Comparison of ENCODE assay signal across 8 cellular contexts in genomic region chr19:23395041-23395721, GRCh38. TPM values are rescaled to one million over a fixed set of nuclear protein-coding genes. Genes with fewer than 3 reads are reported as not detected.
A peak's percentile ranks its signal among the peaks of the same experiment; 100 is the strongest.
DNase-seq lines count a peak whose midpoint lies in the region; ATAC-seq, FAIRE-seq and TF ChIP-seq lines count a peak whose summit lies in the region.

Gene ZNF91, minus strand, starts transcription at chr19:23395471. Its CDS starts 117 bp downstream, at chr19:23395354.

- H3K4me3 Mint-ChIP-seq in T-helper 2 cell treated with Interferon-gamma antibody and Interleukin-4, amounts not matched to agents 5 μg/mL and 100 μg/mL, for 36 hours: peak within 1 kb of the TSS; percentile 97
- H3K4me3 Mint-ChIP-seq in astrocyte (ENCODE audit: unreplicated experiment): peak within 1 kb of the TSS; percentile 98

- H3K27me3 ChIP-seq in astrocyte (ENCODE audit: insufficient read depth, low read length) (no peaks in the 10 kb centered on the region), rectal smooth muscle tissue (ENCODE audit: control insufficient read depth, insufficient read depth, low read length) (no peaks in the 10 kb centered on the region), aorta (ENCODE audit: control insufficient read depth in 1 of 2, insufficient read depth in 2 of 2, low read length in 1 of 2) (no peaks in the 10 kb centered on the region)

- H3K4me1 Mint-ChIP-seq in T-helper 2 cell treated with Interferon-gamma antibody and Interleukin-4, amounts not matched to agents 5 μg/mL and 100 μg/mL, for 36 hours (ENCODE audit: low read depth): peaks cover 3% of the 10 kb centered on the region
- H3K4me1 Mint-ChIP-seq in astrocyte (ENCODE audit: low read depth, unreplicated experiment): peaks cover 10% of the 10 kb centered on the region

- peak; percentile 93 for DNase-seq in NCI-H128 (lab: John Stamatoyannopoulos, UW; ENCODE audit: unreplicated experiment)
- DNase-seq in T-helper 2 cell treated with Interferon-gamma antibody and Interleukin-4, amounts not matched to agents 5 μg/mL and 100 μg/mL, for 36 hours (ENCODE audit: low spot score): peak; percentile 91
- DNase-seq in astrocyte (ENCODE audit: low read depth): peak; percentile 95
- DNase-seq in hepatic stellate cell (ENCODE audit: low spot score): peak; percentile 80
- peak; percentile 95 to 97 for DNase-seq in aorta

- H3K9me3 ChIP-seq in astrocyte (ENCODE audit: insufficient read depth, low read depth, low read length) (peaks cover 6% of the 10 kb centered on the region), aorta (ENCODE audit: control insufficient read depth, low read length) (no peaks in the 10 kb centered on the region)

- peaks cover 42% of the 10 kb centered on the region for H3K36me3 Mint-ChIP-seq in T-helper 2 cell treated with Interferon-gamma antibody and Interleukin-4, amounts not matched to agents 5 μg/mL and 100 μg/mL, for 36 hours (ENCODE audit: low read depth)
- H3K36me3 Mint-ChIP-seq in astrocyte (ENCODE audit: low read depth, unreplicated experiment): peaks cover 2% of the 10 kb centered on the region

- peak; percentile 79 for TF ChIP-seq POLR2A in GM10847 (IDR thresholded peaks at IDR 0.05; ENCODE audit: extremely low read depth, insufficient read length)

- peak within 1 kb of the TSS; percentile 99 for H2AFZ ChIP-seq in astrocyte (ENCODE audit: low read depth, low read length)

- peak within 1 kb of the TSS; percentile 97 for H3K4me3 ChIP-seq in astrocyte (ENCODE audit: insufficient read depth, low read depth, low read length)
- peak within 1 kb of the TSS; percentile 98 for H3K4me3 ChIP-seq in rectal smooth muscle tissue (ENCODE audit: low read length)
- H3K4me3 ChIP-seq in aorta (ENCODE audit: low read length in 2 of 2): peak within 1 kb of the TSS; percentile 42 to 77

- peaks cover 34% of the 10 kb centered on the region for H3K9me3 Mint-ChIP-seq in T-helper 2 cell treated with Interferon-gamma antibody and Interleukin-4, amounts not matched to agents 5 μg/mL and 100 μg/mL, for 36 hours
- no peaks in the 10 kb centered on the region for H3K9me3 Mint-ChIP-seq in astrocyte (ENCODE audit: unreplicated experiment)

- H3K9ac ChIP-seq in astrocyte (ENCODE audit: low read length) (peak within 1 kb of the TSS; percentile 99), rectal smooth muscle tissue (ENCODE audit: low read length) (peak within 1 kb of the TSS; percentile 99)

- ATAC-seq in HG02610 (IDR thresholded peaks at IDR 0.05; ENCODE audit: unreplicated experiment): peak; percentile 98
- peak; percentile 97 for ATAC-seq in aorta (ENCODE audit: low FRiP score)

- TF ChIP-seq CTCF in astrocyte (IDR thresholded peaks at IDR 0.05; ENCODE audit: insufficient read depth, low read depth, low read length): no peak

- intact Hi-C loops in aorta (cut with DNase I): loop anchor here (5.0 to 10.0 kb wide), 2 partner anchors 120 to 123 kb away; no protein-coding TSS in a partner anchor

- H3K27me3 Mint-ChIP-seq in T-helper 2 cell treated with Interferon-gamma antibody and Interleukin-4, amounts not matched to agents 5 μg/mL and 100 μg/mL, for 36 hours (ENCODE audit: low read depth): no peaks in the 10 kb centered on the region
- no peaks in the 10 kb centered on the region for H3K27me3 Mint-ChIP-seq in astrocyte (ENCODE audit: low read depth, unreplicated experiment)

- WGBS in aorta, 2 donors: 0 to 1% methylated on average over 32 of the region's 32 CpGs

- H3K4me1 ChIP-seq in astrocyte (ENCODE audit: insufficient read depth, low read length): no peaks in the 10 kb centered on the region
- H3K4me1 ChIP-seq in rectal smooth muscle tissue (ENCODE audit: control insufficient read depth, insufficient read depth, low read length): peaks cover 5% of the 10 kb centered on the region
- H3K4me1 ChIP-seq in aorta (ENCODE audit: control insufficient read depth in 1 of 2, insufficient read depth in 2 of 2, low read length in 2 of 2): peaks cover 1 to 4% of the 10 kb centered on the region in 2 donors

- H3K36me3 ChIP-seq in astrocyte (ENCODE audit: insufficient read depth, low read length) (no peaks in the 10 kb centered on the region), rectal smooth muscle tissue (ENCODE audit: control insufficient read depth, insufficient read depth, low read length) (no peaks in the 10 kb centered on the region), aorta (ENCODE audit: control insufficient read depth in 1 of 2, insufficient read depth in 2 of 2, low read length in 1 of 2) (no peaks in the 10 kb centered on the region)

- peaks cover 8% of the 10 kb centered on the region for H4K20me1 ChIP-seq in astrocyte (ENCODE audit: insufficient read depth, low read length)

- H3K27ac ChIP-seq in astrocyte (ENCODE audit: low read depth, low read length): peak within 1 kb of the TSS; percentile 97
- peak within 1 kb of the TSS; percentile 99 for H3K27ac ChIP-seq in rectal smooth muscle tissue (ENCODE audit: low read depth, low read length)
- H3K27ac ChIP-seq in aorta (ENCODE audit: low read depth in 1 of 2, low read length in 2 of 2): peak within 1 kb of the TSS; percentile 51 to 87

- FAIRE-seq in astrocyte (lab: Jason Lieb, UNC): peak; percentile 88

- H3K4me2 ChIP-seq in astrocyte (ENCODE audit: low read length): peak within 1 kb of the TSS; percentile 90

- H3K27ac Mint-ChIP-seq in T-helper 2 cell treated with Interferon-gamma antibody and Interleukin-4, amounts not matched to agents 5 μg/mL and 100 μg/mL, for 36 hours: peak within 1 kb of the TSS; percentile 97
- peak within 1 kb of the TSS; percentile 100 for H3K27ac Mint-ChIP-seq in astrocyte (ENCODE audit: unreplicated experiment)

- peaks cover 49% of the 10 kb centered on the region for H3K79me2 ChIP-seq in astrocyte (ENCODE audit: insufficient read depth, low read length)

RNA-seq across cellular contexts. Expression of gene ZNF91, which starts in this region (rescaled TPM):
- total RNA-seq in astrocyte (44.8 and 52.4 TPM in 2 replicates), aorta (10 to 100 TPM; 52.4 to 63.6 TPM)
- polyA plus RNA-seq in aorta: 10 to 100 TPM in 1 of 2 donors, 1 to 10 TPM in 1; 7.1 to 12.6 TPM

Comparison
In these comparisons a context has a peak if more than half of its experiments do, and no peak if none do; other contexts are left out.
1. Peak in every context shown above with its lines: DNase-seq, ATAC-seq, H3K4me3 ChIP-seq and H3K27ac ChIP-seq.